Comparison of ENCODE assay signal across 14 cellular contexts in genomic region chr2:227614246-227614645, GRCh38. TPM values are rescaled to one million over a fixed set of nuclear protein-coding genes. Genes with fewer than 3 reads are reported as not detected.
DNase-seq lines count a peak whose midpoint lies in the region; ATAC-seq and TF ChIP-seq lines count a peak whose summit lies in the region.
"Had no signal": no experiment of that assay in that cellular context is flagged by ENCODE, and none has a peak within 500 bp of the region (broad histone marks: within the 10 kb centered on the region; RNA-seq: fewer than 3 reads in every experiment).

No MANE protein-coding gene starts in this region.

- no peak overlapping the region for H2AFZ ChIP-seq in OCI-LY3 (ENCODE audit: low read depth, low read length)
- H2AFZ ChIP-seq: GM23248 had no signal

- 71 to 94% methylated on average over 1 of the region's 4 CpGs for WGBS in upper lobe of left lung, 2 donors

- H3K36me3 ChIP-seq in OCI-LY3 (replicated peaks; ENCODE audit: low read depth, low read length) (no peaks in the 10 kb centered on the region), upper lobe of left lung (no peaks in the 10 kb centered on the region)
- H3K36me3 ChIP-seq: BLaER1 had no signal

- H3K79me2 ChIP-seq in OCI-LY3 (ENCODE audit: low read length), result no peaks in the 10 kb centered on the region

- no peak for TF ChIP-seq POLR2A in upper lobe of left lung (IDR thresholded peaks at IDR 0.05)

- no peak for ATAC-seq in upper lobe of left lung (ENCODE audit: low FRiP score in 2 of 2)
- ATAC-seq in GM21529 (IDR thresholded peaks at IDR 0.05; ENCODE audit: unreplicated experiment), result no peak

- H3K4me1 ChIP-seq in OCI-LY3 (ENCODE audit: low read length), result peaks cover 28% of the 10 kb centered on the region
- H3K4me1 ChIP-seq in upper lobe of left lung, result peaks cover 0 to 5% (median 0%) of the 10 kb centered on the region in 4 donors
- H3K4me1 ChIP-seq: Caco-2 had no signal

- TF ChIP-seq EP300 in upper lobe of left lung (IDR thresholded peaks at IDR 0.05), result no peak

- H3K27me3 ChIP-seq in OCI-LY3 (ENCODE audit: low read depth, low read length) (peaks cover 24% of the 10 kb centered on the region), upper lobe of left lung (no peaks in the 10 kb centered on the region)
- H3K27me3 ChIP-seq: BLaER1 had no signal

- no peaks in the 10 kb centered on the region for H4K20me1 ChIP-seq in OCI-LY3 (ENCODE audit: insufficient read depth, low read length)
- H4K20me1 ChIP-seq: BLaER1 had no signal

- DNase-seq in NCI-H2107 treated with DMSO at 0.1 percent for 48 hours (lab: John Stamatoyannopoulos, UW; ENCODE audit: unreplicated experiment) (peak; percentile 1), NCI-H2107 (lab: John Stamatoyannopoulos, UW) (no peak), DMS79 (lab: John Stamatoyannopoulos, UW) (peak; percentile 5), NCI-H2029 (lab: John Stamatoyannopoulos, UW) (peak; percentile 49), upper lobe of left lung (no peak)
- DNase-seq: 8988T; AML-193; Caco-2; CD8-positive, alpha-beta memory T cell; EL; GM23248 had no signal

- no peak overlapping the region for H3K9ac ChIP-seq in OCI-LY3 (ENCODE audit: low read length)
- H3K9ac ChIP-seq: BLaER1, GM23248 had no signal

- H3K9me3 ChIP-seq in OCI-LY3 (ENCODE audit: insufficient read depth, low read length) (no peaks in the 10 kb centered on the region), upper lobe of left lung (no peaks in the 10 kb centered on the region)
- H3K9me3 ChIP-seq: BLaER1, Caco-2 had no signal

- peak overlapping the region; percentile 68; the same call in 1 of the 2 replicates for H3K4me2 ChIP-seq in OCI-LY3 (ENCODE audit: low read length)
- H3K4me2 ChIP-seq: BLaER1 had no signal

- H3K4me3 ChIP-seq in OCI-LY3 (ENCODE audit: low read length), result no peak overlapping the region
- H3K4me3 ChIP-seq in upper lobe of left lung, result no peak overlapping the region
- H3K4me3 ChIP-seq: BLaER1, GM23248 had no signal

- TF ChIP-seq CTCF in OCI-LY3 (IDR thresholded peaks at IDR 0.05; ENCODE audit: low read depth, low read length) (no peak), upper lobe of left lung (IDR thresholded peaks at IDR 0.05) (no peak)

- H3K27ac ChIP-seq in OCI-LY3 (ENCODE audit: low read length) (no peak overlapping the region), upper lobe of left lung (no peak overlapping the region)
- H3K27ac ChIP-seq: BLaER1, GM23248 had no signal

RNA-seq across cellular contexts. Expression of gene SCYGR3, which starts 0.4 kb away (rescaled TPM):
- total RNA-seq in upper lobe of left lung, result not detected
- total RNA-seq: Caco-2; CD8-positive, alpha-beta memory T cell; GM23248 had no signal

RNA-seq across cellular contexts. Expression of gene SCYGR4, which starts 3.1 kb away (rescaled TPM):
- total RNA-seq in upper lobe of left lung, result not detected
- total RNA-seq: Caco-2; CD8-positive, alpha-beta memory T cell; GM23248 had no signal

RNA-seq across cellular contexts. Expression of gene SCYGR2, which starts 15.6 kb away (rescaled TPM):
- total RNA-seq in upper lobe of left lung, result not detected
- total RNA-seq: Caco-2; CD8-positive, alpha-beta memory T cell; GM23248 had no signal

RNA-seq across cellular contexts. Expression of gene SCYGR5, which starts 52.4 kb away (rescaled TPM):
- total RNA-seq in upper lobe of left lung, result not detected
- total RNA-seq: Caco-2; CD8-positive, alpha-beta memory T cell; GM23248 had no signal

Comparison
In these comparisons a context has a peak if more than half of its experiments do, and no peak if none do; other contexts are left out.
1. DNase-seq: peak in NCI-H2107 treated with DMSO at 0.1 percent for 48 hours (single experiment), DMS79 (single experiment) and NCI-H2029 (single experiment); none in NCI-H2107 (single experiment) and upper lobe of left lung (0 of 2).